ENCODE assay signal across 25 cellular contexts in the genomic region with DNA sequence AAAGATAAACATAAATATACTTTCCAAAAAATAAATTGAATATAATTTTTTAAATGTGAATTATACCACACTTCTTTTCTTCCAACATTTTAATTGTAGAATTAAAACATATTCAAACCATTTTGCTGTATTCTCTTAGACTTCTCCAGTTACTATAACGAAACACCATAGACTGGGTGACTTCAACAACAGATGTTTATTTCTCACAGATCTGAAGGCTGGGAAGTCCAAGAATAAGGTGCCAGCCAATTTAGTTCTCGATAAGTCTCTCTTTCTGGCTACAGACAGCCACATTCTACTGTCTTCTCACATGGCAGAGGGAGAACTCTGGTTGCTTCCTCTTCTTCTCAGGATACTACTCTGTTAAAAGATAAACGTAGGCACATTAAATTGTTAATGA.
"Had no signal": no experiment of that assay in that cellular context is flagged by ENCODE, and none has a peak within 500 bp of the region (broad histone marks: within the 10 kb centered on the region; RNA-seq: fewer than 3 reads in every experiment).

No MANE protein-coding gene starts in this region.

- H3K36me3 ChIP-seq: colonic mucosa, esophagus squamous epithelium, gastrocnemius medialis, heart right ventricle, left ventricle myocardium inferior, lower lobe of right lung had no signal

- H3K9me3 ChIP-seq: colonic mucosa, esophagus squamous epithelium, gastrocnemius medialis, heart right ventricle, left ventricle myocardium inferior, lower lobe of right lung, mucosa of descending colon had no signal

- H3K4me3 ChIP-seq: colonic mucosa, esophagus squamous epithelium, gastrocnemius medialis, heart right ventricle, left ventricle myocardium inferior, lower lobe of right lung, mucosa of descending colon had no signal

- ATAC-seq: effector memory CD8-positive, alpha-beta T cell; esophagus mucosa; gastrocnemius medialis; heart right ventricle; left colon; left lobe of liver; lower lobe of right lung; mucosa of descending colon had no signal

- H3K4me1 ChIP-seq: colonic mucosa, esophagus squamous epithelium, gastrocnemius medialis, heart right ventricle, left ventricle myocardium inferior, lower lobe of right lung had no signal

- FAIRE-seq: kidney had no signal

- DNase-seq: colonic mucosa; cortex of kidney; effector CD8-positive, alpha-beta T cell; effector memory CD8-positive, alpha-beta T cell; endodermal cell; erythroblast; esophagus squamous epithelium; foreskin fibroblast; foreskin melanocyte; gastrocnemius medialis; heart right ventricle; hypothalamus; immature natural killer cell; islet precursor cell; kidney; kidney glomerular epithelial cell; left colon; left ventricle myocardium inferior; lower lobe of right lung; mesenchymal stem cell; mucosa of descending colon; naive B cell had no signal

- H3K27ac ChIP-seq: colonic mucosa, epithelial cell of prostate, esophagus squamous epithelium, gastrocnemius medialis, heart right ventricle, left ventricle myocardium inferior, lower lobe of right lung had no signal

- H3K27me3 ChIP-seq: colonic mucosa, esophagus squamous epithelium, gastrocnemius medialis, heart right ventricle had no signal
